ENCODE assay signal across 21 cellular contexts in genomic region chr11:117408356-117408755, GRCh38.
DNase-seq lines count a peak whose midpoint lies in the region; ATAC-seq and TF ChIP-seq lines count a peak whose summit lies in the region.
"Had no signal": no experiment of that assay in that cellular context is flagged by ENCODE, and none has a peak within 500 bp of the region (broad histone marks: within the 10 kb centered on the region; RNA-seq: fewer than 3 reads in every experiment).

No MANE protein-coding gene starts in this region.

- peaks cover 54% of the 10 kb centered on the region for H3K36me3 ChIP-seq in osteoblast (ENCODE audit: insufficient read depth, low read length)
- peaks cover 6 to 80% (median 36%) of the 10 kb centered on the region in 4 donors for H3K36me3 ChIP-seq in sigmoid colon

- ATAC-seq in esophagus mucosa, result peak; percentile 22

- H3K4me1 ChIP-seq in osteoblast (ENCODE audit: insufficient read depth, low read length), result no peaks in the 10 kb centered on the region
- H3K4me1 ChIP-seq in sigmoid colon, result no peaks in the 10 kb centered on the region
- H3K4me1 ChIP-seq: A549, BE2C had no signal

- DNase-seq in osteoblast (ENCODE audit: insufficient read length, low spot score, missing footprints) (peak; percentile 51), sigmoid colon (peak; percentile 26), COLO668 (lab: John Stamatoyannopoulos, UW; ENCODE audit: unreplicated experiment) (no peak), NCI-H1436 (lab: John Stamatoyannopoulos, UW) (no peak), DMS53 treated with DMSO at 0.1 percent for 48 hours (lab: John Stamatoyannopoulos, UW; ENCODE audit: unreplicated experiment) (no peak)
- DNase-seq: 8988T; ACHN; AML-193; BE2C; Calu3; CD4-positive, alpha-beta T cell; CD8-positive, alpha-beta memory T cell; COR-L47; DMS53; DND-41; GM23248; H7; HCEC 1CT had no signal

- H3K27ac ChIP-seq in osteoblast (ENCODE audit: low read depth, low read length) (no peak overlapping the region), sigmoid colon (no peak overlapping the region)
- H3K27ac ChIP-seq: A549; BLaER1 treated with 17β-estradiol and CSF1 and Interleukin-3, amounts not matched to agents 10 nM and 100 nM; GM23248 had no signal

- 97 to 99% methylated on average over 3 of the region's 3 CpGs for WGBS in sigmoid colon, 2 donors

- H3K27me3 ChIP-seq in osteoblast (ENCODE audit: insufficient read depth, low read length), result no peaks in the 10 kb centered on the region
- no peaks in the 10 kb centered on the region for H3K27me3 ChIP-seq in sigmoid colon
- H3K27me3 ChIP-seq: BE2C; BLaER1 treated with 17β-estradiol and CSF1 and Interleukin-3, amounts not matched to agents 10 nM and 100 nM had no signal

- H3K4me3 ChIP-seq in osteoblast (ENCODE audit: insufficient read depth, low read length) (no peak overlapping the region), sigmoid colon (no peak overlapping the region)
- H3K4me3 ChIP-seq: A549; BLaER1 treated with 17β-estradiol and CSF1 and Interleukin-3, amounts not matched to agents 10 nM and 100 nM; GM23248 had no signal

- intact Hi-C loops in sigmoid colon (cut with DNase I), result no loop called here

- H3K4me2 ChIP-seq in osteoblast (ENCODE audit: insufficient read depth, low read length), result no peak overlapping the region
- H3K4me2 ChIP-seq: A549; BLaER1 treated with 17β-estradiol and CSF1 and Interleukin-3, amounts not matched to agents 10 nM and 100 nM had no signal

- H4K20me1 ChIP-seq in osteoblast (ENCODE audit: insufficient read depth, low read length), result no peaks in the 10 kb centered on the region
- H4K20me1 ChIP-seq: BLaER1 treated with 17β-estradiol and CSF1 and Interleukin-3, amounts not matched to agents 10 nM and 100 nM had no signal

- TF ChIP-seq EP300 in sigmoid colon (IDR thresholded peaks at IDR 0.05), result no peak

- no peak for TF ChIP-seq POLR2A in sigmoid colon (IDR thresholded peaks at IDR 0.05)

- H3K9me3 ChIP-seq in osteoblast (ENCODE audit: low read depth, low read length) (no peaks in the 10 kb centered on the region), sigmoid colon (peaks cover 0 to 4% (median 1%) of the 10 kb centered on the region in 4 donors)
- H3K9me3 ChIP-seq: BE2C had no signal

- H2AFZ ChIP-seq in osteoblast (ENCODE audit: low read length), result no peak overlapping the region
- H2AFZ ChIP-seq: GM23248 had no signal

- no peaks in the 10 kb centered on the region for H3K79me2 ChIP-seq in osteoblast (ENCODE audit: insufficient read depth, low read length)

- TF ChIP-seq CTCF in osteoblast (IDR thresholded peaks at IDR 0.05; ENCODE audit: extremely low read depth, low read depth, low read length) (no peak), sigmoid colon (IDR thresholded peaks at IDR 0.05) (no peak)

Comparison
In these comparisons a context has a peak if more than half of its experiments do, and no peak if none do; other contexts are left out.
1. DNase-seq: peak in osteoblast (single experiment) and sigmoid colon (single experiment); none in COLO668 (single experiment), NCI-H1436 (single experiment) and DMS53 treated with DMSO at 0.1 percent for 48 hours (single experiment).